Comparison of ENCODE assay signal across 18 cellular contexts in genomic region chr19:3080281-3080680, GRCh38. TPM values are rescaled to one million over a fixed set of nuclear protein-coding genes. Genes with fewer than 3 reads are reported as not detected.
A peak's percentile ranks its signal among the peaks of the same experiment; 100 is the strongest.
DNase-seq lines count a peak whose midpoint lies in the region; ATAC-seq lines count a peak whose summit lies in the region.
"Had no signal": no experiment of that assay in that cellular context is flagged by ENCODE, and none has a peak within 500 bp of the region (broad histone marks: within the 10 kb centered on the region; RNA-seq: fewer than 3 reads in every experiment).

No MANE protein-coding gene starts in this region.

- no peak overlapping the region for H2BK12ac ChIP-seq in mesenchymal stem cell (ENCODE audit: low read length in 2 of 2)

- WGBS in mesenchymal stem cell: 65% methylated on average over 11 of the region's 12 CpGs
- WGBS in aorta, 2 donors: 7 to 8% methylated on average over 12 of the region's 12 CpGs

- no peak overlapping the region for H3K4ac ChIP-seq in mesenchymal stem cell (ENCODE audit: low read depth in 1 of 2, low read length in 2 of 2)

- H3K27ac ChIP-seq in mesenchymal stem cell (ENCODE audit: low read length, poor library complexity, severe bottlenecking) (peak overlapping the region; percentile 2), aorta (ENCODE audit: low read depth in 1 of 2, low read length in 2 of 2) (no peak overlapping the region)
- H3K27ac ChIP-seq: adrenal gland had no signal

- DNase-seq in left cardiac atrium (peak; percentile 44), Right ventricle myocardium superior (no peak), fibroblast of gingiva (ENCODE audit: low read depth) (peak; percentile 76), mesenchymal stem cell (no peak), aorta (peak in 1 of 2 donors; percentile 76), retina (no peak)
- DNase-seq in stimulated activated CD4-positive, alpha-beta T cell treated with anti-CD3 and anti-CD28 coated beads, Interleukin-2, amount 100 ng/mL, for 48 hours: no peak
- DNase-seq: activated CD4-positive, alpha-beta T cell treated with anti-CD3 and anti-CD28 coated beads, Interleukin-2, amount 50 U/mL, for 1 hour; activated T-cell treated with anti-CD3 and anti-CD28 coated beads, Interleukin-2, amount 50 U/mL, for 48 hours; dorsolateral prefrontal cortex; islet precursor cell; NCI-H187 treated with DMSO at 0.1 percent for 48 hours; NCI-H748 treated with DMSO at 0.1 percent for 48 hours; nephron progenitor cell; T-helper 9 cell had no signal

- H2AFZ ChIP-seq in mesenchymal stem cell (ENCODE audit: low read depth, low read length): no peak overlapping the region

- H3K14ac ChIP-seq in mesenchymal stem cell (ENCODE audit: low read length in 2 of 2): no peak overlapping the region

- H3K18ac ChIP-seq in mesenchymal stem cell (ENCODE audit: low read depth in 1 of 2, low read length in 2 of 2): no peak overlapping the region

- H3K79me1 ChIP-seq in mesenchymal stem cell (replicated peaks; ENCODE audit: low read length, poor library complexity, severe bottlenecking): no peaks in the 10 kb centered on the region

- no peak overlapping the region for H2BK120ac ChIP-seq in mesenchymal stem cell (ENCODE audit: low read depth, low read length)

- H3K4me3 ChIP-seq in mesenchymal stem cell (ENCODE audit: insufficient read depth in 1 of 2, low read depth in 1 of 2, low read length in 2 of 2): no peak overlapping the region
- H3K4me3 ChIP-seq in aorta (ENCODE audit: low read length in 2 of 2): no peak overlapping the region
- H3K4me3 ChIP-seq: adrenal gland, dorsolateral prefrontal cortex had no signal

- H3K36me3 ChIP-seq in mesenchymal stem cell (ENCODE audit: control insufficient read depth in 1 of 2, insufficient read depth in 2 of 2, low read depth in 1 of 2, low read length in 2 of 2) (no peaks in the 10 kb centered on the region), aorta (ENCODE audit: control insufficient read depth in 1 of 2, insufficient read depth in 2 of 2, low read length in 1 of 2) (no peaks in the 10 kb centered on the region)
- H3K36me3 ChIP-seq: adrenal gland had no signal

- no peak overlapping the region for H4K91ac ChIP-seq in mesenchymal stem cell (ENCODE audit: low read length)

- peak overlapping the region; percentile 49 for H4K8ac ChIP-seq in mesenchymal stem cell (ENCODE audit: low read length)

- no peak overlapping the region for H2AK5ac ChIP-seq in mesenchymal stem cell (ENCODE audit: low read length, severe bottlenecking)

- H2BK15ac ChIP-seq in mesenchymal stem cell (ENCODE audit: low read depth, poor library complexity, severe bottlenecking): no peak overlapping the region

- ATAC-seq in left cardiac atrium (peak in 1 of 2 donors; percentile 16), Right ventricle myocardium superior (ENCODE audit: poor library complexity) (no peak), aorta (ENCODE audit: low FRiP score) (peak; percentile 79), GM18909 (IDR thresholded peaks at IDR 0.05; ENCODE audit: poor library complexity, unreplicated experiment) (no peak)
- ATAC-seq: HCT116 had no signal

- no peak overlapping the region for H3K23ac ChIP-seq in mesenchymal stem cell (ENCODE audit: low read length in 2 of 2)

- H3K4me2 ChIP-seq in mesenchymal stem cell (ENCODE audit: low read length, poor library complexity, severe bottlenecking): peak overlapping the region; percentile 75

- peak overlapping the region; percentile 20 for H3K9ac ChIP-seq in mesenchymal stem cell (ENCODE audit: low read length)

- peaks cover 12% of the 10 kb centered on the region for H3K4me1 ChIP-seq in mesenchymal stem cell (ENCODE audit: control insufficient read depth, insufficient read depth, low read depth, low read length)
- no peaks in the 10 kb centered on the region for H3K4me1 ChIP-seq in aorta (ENCODE audit: control insufficient read depth in 1 of 2, insufficient read depth in 2 of 2, low read length in 2 of 2)
- H3K4me1 ChIP-seq: adrenal gland had no signal

- H3K27me3 ChIP-seq in mesenchymal stem cell (ENCODE audit: control insufficient read depth in 1 of 2, insufficient read depth in 1 of 2, low read length in 2 of 2) (peaks cover 0 to 5% of the 10 kb centered on the region in 2 experiments), aorta (ENCODE audit: control insufficient read depth in 1 of 2, insufficient read depth in 2 of 2, low read length in 1 of 2) (no peaks in the 10 kb centered on the region)
- H3K27me3 ChIP-seq: adrenal gland, dorsolateral prefrontal cortex had no signal

- no peak overlapping the region for H2BK5ac ChIP-seq in mesenchymal stem cell (ENCODE audit: low read depth, low read length, poor library complexity, severe bottlenecking)

- intact Hi-C loops in left cardiac atrium (cut with DNase I): no loop called here
- intact Hi-C loops in Right ventricle myocardium superior (cut with DNase I): no loop called here
- intact Hi-C loops in aorta (cut with DNase I): no loop called here

- H3K9me3 ChIP-seq in mesenchymal stem cell (ENCODE audit: control insufficient read depth, low read length) (no peaks in the 10 kb centered on the region), aorta (ENCODE audit: control insufficient read depth, low read length) (no peaks in the 10 kb centered on the region)
- H3K9me3 ChIP-seq: adrenal gland had no signal

RNA-seq across cellular contexts. Expression of gene GNA11, which starts 13.9 kb away (rescaled TPM):
- total RNA-seq in left cardiac atrium: 10 to 100 TPM; 55.1 to 64.3 TPM
- total RNA-seq in Right ventricle myocardium superior: 61.3 TPM
- 49.8 TPM for polyA plus RNA-seq in mesenchymal stem cell (2013, experiment 1 of 2)
- 49.0 TPM for polyA plus RNA-seq in mesenchymal stem cell (2013, experiment 2 of 2)
- 10 to 100 TPM; 57.1 to 65.6 TPM for total RNA-seq in aorta
- 10 to 100 TPM; 43.2 to 44.2 TPM for polyA plus RNA-seq in aorta

RNA-seq across cellular contexts. Expression of gene TLE5, which starts 18.0 kb away (rescaled TPM):
- 100 to 1,000 TPM; 698 to 715 TPM for total RNA-seq in left cardiac atrium
- 760 TPM for total RNA-seq in Right ventricle myocardium superior
- polyA plus RNA-seq in mesenchymal stem cell (2013, experiment 1 of 2): 329 TPM
- polyA plus RNA-seq in mesenchymal stem cell (2013, experiment 2 of 2): 321 TPM
- 100 to 1,000 TPM; 305 to 374 TPM for total RNA-seq in aorta
- 100 to 1,000 TPM; 598 to 642 TPM for polyA plus RNA-seq in aorta

RNA-seq across cellular contexts. Expression of gene TLE2, which starts 51.2 kb away (rescaled TPM):
- total RNA-seq in left cardiac atrium (10 to 100 TPM; 61.0 to 66.7 TPM), Right ventricle myocardium superior (55.7 TPM), aorta (10 to 100 TPM; 32.9 to 54.8 TPM)
- 9.5 TPM for polyA plus RNA-seq in mesenchymal stem cell (2013, experiment 1 of 2)
- polyA plus RNA-seq in mesenchymal stem cell (2013, experiment 2 of 2): 8.7 TPM
- 100 to 1,000 TPM in 1 of 2 donors, 10 to 100 TPM in 1; 32.7 to 127 TPM for polyA plus RNA-seq in aorta

RNA-seq across cellular contexts. Expression of gene GNA15, which starts 55.6 kb away (rescaled TPM):
- 1 to 10 TPM; 4.3 to 6.1 TPM for total RNA-seq in left cardiac atrium
- 2.8 TPM for total RNA-seq in Right ventricle myocardium superior
- 0.03 TPM for polyA plus RNA-seq in mesenchymal stem cell (2013, experiment 1 of 2)
- polyA plus RNA-seq in mesenchymal stem cell (2013, experiment 2 of 2): 0.03 TPM
- total RNA-seq in aorta: 10 to 100 TPM in 1 of 2 donors, 1 to 10 TPM in 1; 8.7 to 12.5 TPM
- polyA plus RNA-seq in aorta: 1 to 10 TPM; 1.8 to 5.3 TPM

Comparison
In these comparisons a context has a peak if more than half of its experiments do, and no peak if none do; other contexts are left out.
1. DNase-seq: peak in left cardiac atrium (single experiment) and fibroblast of gingiva (single experiment); none in Right ventricle myocardium superior (single experiment), mesenchymal stem cell (single experiment), stimulated activated CD4-positive, alpha-beta T cell treated with anti-CD3 and anti-CD28 coated beads, Interleukin-2, amount 100 ng/mL, for 48 hours (0 of 2) and retina (single experiment).